ENCODE assay signal across 8 cellular contexts in genomic region chrX:150982235-150982785, GRCh38. TPM values are rescaled to one million over a fixed set of nuclear protein-coding genes. Genes with fewer than 3 reads are reported as not detected.
DNase-seq lines count a peak whose midpoint lies in the region; ATAC-seq, FAIRE-seq and TF ChIP-seq lines count a peak whose summit lies in the region.

No MANE protein-coding gene starts in this region.

- H3K18ac ChIP-seq in neuronal stem cell (ENCODE audit: low read length) = peak overlapping the region; percentile 81

- no peaks in the 10 kb centered on the region for H3K9me3 ChIP-seq in CD8-positive, alpha-beta memory T cell (ENCODE audit: low read length)
- no peaks in the 10 kb centered on the region for H3K9me3 ChIP-seq in NT2/D1 (ENCODE audit: insufficient read depth, low read length)
- H3K9me3 ChIP-seq in effector memory CD4-positive, alpha-beta T cell (ENCODE audit: control insufficient read depth, low read length) = no peaks in the 10 kb centered on the region
- no peaks in the 10 kb centered on the region for H3K9me3 ChIP-seq in neuronal stem cell (replicated peaks in 1 of 2; ENCODE audit: control insufficient read depth in 2 of 2, insufficient read depth in 1 of 2, low read depth in 1 of 2, low read length in 2 of 2)

- no peaks in the 10 kb centered on the region for H3K9me3 Mint-ChIP-seq in CD8-positive, alpha-beta memory T cell

- no peak for FAIRE-seq in H54 (lab: Jason Lieb, UNC)

- H2BK15ac ChIP-seq in neuronal stem cell (ENCODE audit: low read length) = no peak overlapping the region

- H3K36me3 Mint-ChIP-seq in CD8-positive, alpha-beta memory T cell = peaks cover 0 to 4% (median 0%) of the 10 kb centered on the region in 3 donors

- no peak overlapping the region for H4K8ac ChIP-seq in neuronal stem cell (ENCODE audit: low read depth, low read length)

- WGBS in neuronal stem cell (ENCODE audit: extremely low coverage in 2 of 2, insufficient read length in 2 of 2, insufficient replicate concordance in 1 of 2), 2 donors = no CpG with 5 or more reads among the region's 20 CpGs

- H3K27ac Mint-ChIP-seq in CD8-positive, alpha-beta memory T cell = peak overlapping the region in 1 of 8 donors; percentile 23

- H3K27ac ChIP-seq in CD8-positive, alpha-beta memory T cell (ENCODE audit: low read depth, low read length) = no peak overlapping the region
- no peak overlapping the region for H3K27ac ChIP-seq in effector memory CD4-positive, alpha-beta T cell (ENCODE audit: insufficient read depth, low read length, poor library complexity, severe bottlenecking)
- no peak overlapping the region for H3K27ac ChIP-seq in neuronal stem cell (replicated peaks; ENCODE audit: low read length)

- peaks cover 9 to 10% of the 10 kb centered on the region in 2 donors for H3K27me3 Mint-ChIP-seq in CD8-positive, alpha-beta memory T cell

- no peak overlapping the region for H2BK5ac ChIP-seq in neuronal stem cell (ENCODE audit: low read length)

- no peak overlapping the region for H2AK5ac ChIP-seq in neuronal stem cell (ENCODE audit: low read depth, low read length)

- peaks cover 4 to 13% (median 12%) of the 10 kb centered on the region in 3 donors for H3K4me1 Mint-ChIP-seq in CD8-positive, alpha-beta memory T cell

- TF ChIP-seq POLR2A in H54 (IDR thresholded peaks at IDR 0.05; ENCODE audit: low read depth, low read length) = no peak

- CTCF ChIA-PET in CD8-positive, alpha-beta memory T cell (lab: Charles Lee) = no interaction called here

- H2BK12ac ChIP-seq in neuronal stem cell (ENCODE audit: low read length) = no peak overlapping the region

- ATAC-seq in HG03045 (IDR thresholded peaks at IDR 0.05; ENCODE audit: unreplicated experiment) (no peak), GM21367 (IDR thresholded peaks at IDR 0.05; ENCODE audit: unreplicated experiment) (no peak)

- peak overlapping the region; percentile 92 for H2AFZ ChIP-seq in neuronal stem cell (ENCODE audit: low read length)

- H3K79me1 ChIP-seq in neuronal stem cell (ENCODE audit: low read depth, low read length) = no peaks in the 10 kb centered on the region

- H3K23ac ChIP-seq in neuronal stem cell (ENCODE audit: low read depth, low read length, poor library complexity) = peak overlapping the region; percentile 31

- DNase-seq in CD8-positive, alpha-beta memory T cell = no peak
- DNase-seq in NT2/D1 (ENCODE audit: low read depth, low spot score) (no peak), neuronal stem cell (ENCODE audit: low spot score) (no peak), H54 (ENCODE audit: insufficient read length, low spot score) (no peak), HUDEP-2 (lab: John Stamatoyannopoulos, UW; ENCODE audit: unreplicated experiment in 76 of 76) (no peak)
- no peak for DNase-seq in effector memory CD4-positive, alpha-beta T cell

- peaks cover 5% of the 10 kb centered on the region for H3K27me3 ChIP-seq in CD8-positive, alpha-beta memory T cell (ENCODE audit: insufficient read depth, low read length, poor library complexity, severe bottlenecking)
- peaks cover 10% of the 10 kb centered on the region for H3K27me3 ChIP-seq in NT2/D1 (ENCODE audit: insufficient read depth, insufficient read length)
- H3K27me3 ChIP-seq in effector memory CD4-positive, alpha-beta T cell (replicated peaks; ENCODE audit: control insufficient read depth, insufficient read depth, low read length, poor library complexity, severe bottlenecking) = no peaks in the 10 kb centered on the region
- peaks cover 0 to 2% (median 0%) of the 10 kb centered on the region in 3 experiments for H3K27me3 ChIP-seq in neuronal stem cell (ENCODE audit: control insufficient read depth in 3 of 3, insufficient read depth in 3 of 3, low read depth in 1 of 3, low read length in 3 of 3)

- POLR2A ChIA-PET in CD8-positive, alpha-beta memory T cell (lab: Charles Lee) = no interaction called here

- H3K4me3 ChIP-seq in CD8-positive, alpha-beta memory T cell (ENCODE audit: low read length) = peak overlapping the region; percentile 32
- H3K4me3 ChIP-seq in NT2/D1 (ENCODE audit: insufficient read length, low read depth) = peak overlapping the region; percentile 40
- peak overlapping the region; percentile 56 for H3K4me3 ChIP-seq in effector memory CD4-positive, alpha-beta T cell (ENCODE audit: insufficient read depth, low read depth, low read length, poor library complexity, severe bottlenecking)
- peak overlapping the region; percentile 49 to 84 for H3K4me3 ChIP-seq in neuronal stem cell (ENCODE audit: low read length in 2 of 2)

- H3K4ac ChIP-seq in neuronal stem cell (ENCODE audit: low read length) = no peak overlapping the region

- no peaks in the 10 kb centered on the region for H3K4me1 ChIP-seq in CD8-positive, alpha-beta memory T cell (ENCODE audit: insufficient read depth, low read length)
- H3K4me1 ChIP-seq in NT2/D1 (ENCODE audit: insufficient read depth, insufficient read length) = no peaks in the 10 kb centered on the region
- H3K4me1 ChIP-seq in effector memory CD4-positive, alpha-beta T cell (ENCODE audit: control insufficient read depth, insufficient read depth, low read length, poor library complexity, severe bottlenecking) = no peaks in the 10 kb centered on the region
- peaks cover 0 to 1% of the 10 kb centered on the region in 2 donors for H3K4me1 ChIP-seq in neuronal stem cell (ENCODE audit: control insufficient read depth in 2 of 2, insufficient read depth in 1 of 2, low read depth in 1 of 2, low read length in 2 of 2)

- H3K4me2 ChIP-seq in neuronal stem cell (ENCODE audit: insufficient read depth, low read length, poor library complexity, severe bottlenecking) = peak overlapping the region; percentile 67

- no peaks in the 10 kb centered on the region for H3K36me3 ChIP-seq in CD8-positive, alpha-beta memory T cell (ENCODE audit: insufficient read depth, low read length)
- H3K36me3 ChIP-seq in NT2/D1 (ENCODE audit: insufficient read depth, insufficient read length, low read length) (peaks cover 14% of the 10 kb centered on the region), neuronal stem cell (replicated peaks in 1 of 2; ENCODE audit: control insufficient read depth in 2 of 2, insufficient read depth in 2 of 2, low read length in 2 of 2) (peaks cover 5 to 24% of the 10 kb centered on the region in 2 donors)
- no peaks in the 10 kb centered on the region for H3K36me3 ChIP-seq in effector memory CD4-positive, alpha-beta T cell (ENCODE audit: control insufficient read depth, insufficient read depth, low read length)

- H4K91ac ChIP-seq in neuronal stem cell (ENCODE audit: low read depth, low read length, poor library complexity) = no peak overlapping the region

- H3K9ac ChIP-seq in NT2/D1 (ENCODE audit: insufficient read length, low read depth) (peak overlapping the region; percentile 64), neuronal stem cell (ENCODE audit: low read depth, low read length, poor library complexity) (peak overlapping the region; percentile 86)

- H3K14ac ChIP-seq in neuronal stem cell (ENCODE audit: low read length) = no peak overlapping the region

- no peak overlapping the region for H2BK120ac ChIP-seq in neuronal stem cell (ENCODE audit: low read depth, low read length)

- H3K4me3 Mint-ChIP-seq in CD8-positive, alpha-beta memory T cell = peak overlapping the region; percentile 64 to 90 (median 67)

RNA-seq across cellular contexts. Expression of gene HMGB3, which starts 0.8 kb away (rescaled TPM):
- total RNA-seq in CD8-positive, alpha-beta memory T cell = 10 to 100 TPM; 29.6 to 32.1 TPM
- polyA plus RNA-seq in CD8-positive, alpha-beta memory T cell = 1.5 TPM
- polyA plus RNA-seq in neuronal stem cell (2013, experiment 1 of 2) = 241 TPM
- 235 TPM for polyA plus RNA-seq in neuronal stem cell (2013, experiment 2 of 2)
